26 cellular contexts compared by ENCODE assay signal in genomic region chr7:98970031-98970615, GRCh38.
DNase-seq lines count a peak whose midpoint lies in the region; ATAC-seq, FAIRE-seq and TF ChIP-seq lines count a peak whose summit lies in the region.
"Had no signal": no experiment of that assay in that cellular context is flagged by ENCODE, and none has a peak within 500 bp of the region (broad histone marks: within the 10 kb centered on the region; RNA-seq: fewer than 3 reads in every experiment).

No MANE protein-coding gene starts in this region.

- DNase-seq in stimulated activated naive CD8-positive, alpha-beta T cell treated with anti-CD3 and anti-CD28 coated beads, Interleukin-15, amount 100 ng/mL, for 72 hours: no peak
- no peak for DNase-seq in stimulated activated naive CD8-positive, alpha-beta T cell treated with anti-CD3 and anti-CD28 coated beads, Interleukin-15, Interleukin-2, amounts not matched to agents 100 U/mL and 50 U/mL, for 24 hours
- DNase-seq in H1 (ENCODE audit: low read depth in 1 of 2, low spot score in 2 of 2): no peak
- DNase-seq in neuronal stem cell (ENCODE audit: low spot score): no peak
- DNase-seq in upper lobe of right lung: peak; percentile 45
- no peak for DNase-seq in NCI-H2029 treated with DMSO at 0.1 percent for 48 hours (lab: John Stamatoyannopoulos, UW)
- no peak for DNase-seq in Right ventricle myocardium inferior (ENCODE audit: missing footprints)
- DNase-seq: ACHN; BE2C; C1 segment of cervical spinal cord; Caco-2; CD4-positive, alpha-beta T cell; DMS79 treated with DMSO at 0.1 percent for 48 hours; GF-D8; H7; HFFc6; IMR-90; KBM-7 had no signal

- TF ChIP-seq POLR2A in H1 (IDR thresholded peaks at IDR 0.05; ENCODE audit: control extremely low read depth in 1 of 2, low read depth in 2 of 2, low read length in 2 of 2): no peak

- H2BK15ac ChIP-seq in H1 (ENCODE audit: low read length) (no peak overlapping the region), neuronal stem cell (ENCODE audit: low read length) (no peak overlapping the region)

- H2BK120ac ChIP-seq in H1 (replicated peaks; ENCODE audit: low read depth, low read length) (no peak overlapping the region), neuronal stem cell (ENCODE audit: low read depth, low read length) (no peak overlapping the region)

- H3K4me1 ChIP-seq in H1 (replicated peaks in 1 of 4; ENCODE audit: control insufficient read depth in 3 of 4, insufficient read depth in 4 of 4, low read length in 3 of 4) (no peaks in the 10 kb centered on the region), neuronal stem cell (ENCODE audit: control insufficient read depth in 2 of 2, insufficient read depth in 1 of 2, low read depth in 1 of 2, low read length in 2 of 2) (no peaks in the 10 kb centered on the region), upper lobe of right lung (no peaks in the 10 kb centered on the region)
- H3K4me1 ChIP-seq: BE2C, Caco-2 had no signal

- H3K27me3 ChIP-seq in H1 (replicated peaks in 1 of 4; ENCODE audit: control insufficient read depth in 3 of 4, extremely low read depth in 1 of 4, insufficient read depth in 3 of 4, low read length in 3 of 4): no peaks in the 10 kb centered on the region
- H3K27me3 ChIP-seq in neuronal stem cell (ENCODE audit: control insufficient read depth in 3 of 3, insufficient read depth in 3 of 3, low read depth in 1 of 3, low read length in 3 of 3): no peaks in the 10 kb centered on the region
- no peaks in the 10 kb centered on the region for H3K27me3 ChIP-seq in upper lobe of right lung
- H3K27me3 ChIP-seq: BE2C had no signal

- H3K4me3 ChIP-seq in H1 (ENCODE audit: extremely low read depth in 1 of 4, insufficient read depth in 2 of 4, low read depth in 3 of 4, low read length in 4 of 4): no peak overlapping the region
- no peak overlapping the region for H3K4me3 ChIP-seq in neuronal stem cell (ENCODE audit: low read length in 2 of 2)
- no peak overlapping the region for H3K4me3 ChIP-seq in upper lobe of right lung
- H3K4me3 ChIP-seq: GM12878, GM23338 had no signal

- peaks cover 36 to 66% (median 61%) of the 10 kb centered on the region in 4 experiments for H3K36me3 ChIP-seq in H1 (ENCODE audit: control insufficient read depth in 2 of 4, insufficient read depth in 4 of 4, low read length in 3 of 4)
- H3K36me3 ChIP-seq in neuronal stem cell (replicated peaks in 1 of 2; ENCODE audit: control insufficient read depth in 2 of 2, insufficient read depth in 2 of 2, low read length in 2 of 2): peaks cover 63 to 99% of the 10 kb centered on the region in 2 donors
- H3K36me3 ChIP-seq in upper lobe of right lung: peaks cover 100% of the 10 kb centered on the region

- H2AK5ac ChIP-seq in H1 (ENCODE audit: low read depth, low read length): no peak overlapping the region
- H2AK5ac ChIP-seq in neuronal stem cell (ENCODE audit: low read depth, low read length): no peak overlapping the region

- peaks cover 3 to 10% of the 10 kb centered on the region in 2 experiments for H4K20me1 ChIP-seq in H1 (replicated peaks in 1 of 2; ENCODE audit: control insufficient read depth in 1 of 2, insufficient read depth in 2 of 2, low read length in 2 of 2)

- H3K27ac ChIP-seq in H1 (ENCODE audit: low read depth, low read length) (no peak overlapping the region), neuronal stem cell (replicated peaks; ENCODE audit: low read length) (no peak overlapping the region), upper lobe of right lung (no peak overlapping the region)
- H3K27ac ChIP-seq: HL-60 had no signal

- H3K4me1 Mint-ChIP-seq in stimulated activated naive CD8-positive, alpha-beta T cell treated with anti-CD3 and anti-CD28 coated beads, Interleukin-15, amount 100 ng/mL, for 72 hours: no peaks in the 10 kb centered on the region
- H3K4me1 Mint-ChIP-seq: GM23338 had no signal

- intact Hi-C loops in upper lobe of right lung (cut with DNase I) (loop anchor here (10.0 kb wide), 1 partner anchor 65 kb away; no protein-coding TSS in a partner anchor), Right ventricle myocardium inferior (cut with DNase I) (no loop called here)

- H3K4me2 ChIP-seq in H1 (ENCODE audit: insufficient read depth in 1 of 2, low read depth in 2 of 2, low read length in 2 of 2): no peak overlapping the region
- no peak overlapping the region for H3K4me2 ChIP-seq in neuronal stem cell (ENCODE audit: insufficient read depth, low read length, poor library complexity, severe bottlenecking)
- H3K4me2 ChIP-seq: GM23338 had no signal

- no peak overlapping the region for H3K27ac Mint-ChIP-seq in stimulated activated naive CD8-positive, alpha-beta T cell treated with anti-CD3 and anti-CD28 coated beads, Interleukin-15, amount 100 ng/mL, for 72 hours
- H3K27ac Mint-ChIP-seq: CD4-positive, alpha-beta T cell; GM23338; HFFc6 had no signal

- H2BK12ac ChIP-seq in H1 (ENCODE audit: low read depth, low read length): no peak overlapping the region
- no peak overlapping the region for H2BK12ac ChIP-seq in neuronal stem cell (ENCODE audit: low read length)

- no peak overlapping the region for H3K56ac ChIP-seq in H1 (replicated peaks; ENCODE audit: insufficient read length, low read depth, low read length)

- FAIRE-seq in H1 (lab: Jason Lieb, UNC): no peak
- FAIRE-seq: A204.1, D721Med, GM12878, HTR-8/SVneo had no signal

- POLR2A ChIA-PET in H1 (lab: Charles Lee; ENCODE audit: partially characterized antibody): interaction anchor here (0.6 kb wide), 1 partner anchor 30 kb away, joined by 3 read pairs; no protein-coding TSS in a partner anchor

- H2BK20ac ChIP-seq in H1 (ENCODE audit: low read length): no peak overlapping the region

- no peak for TF ChIP-seq EP300 in H1 (IDR thresholded peaks at IDR 0.05; ENCODE audit: borderline replicate concordance in 1 of 2, low read depth in 2 of 2, low read length in 2 of 2)

- H3K79me1 ChIP-seq in H1 (ENCODE audit: low read depth, low read length) (no peaks in the 10 kb centered on the region), neuronal stem cell (ENCODE audit: low read depth, low read length) (peaks cover 9% of the 10 kb centered on the region)

- H3K9me3 Mint-ChIP-seq in stimulated activated naive CD8-positive, alpha-beta T cell treated with anti-CD3 and anti-CD28 coated beads, Interleukin-15, amount 100 ng/mL, for 72 hours: no peaks in the 10 kb centered on the region
- H3K9me3 Mint-ChIP-seq: CD4-positive, alpha-beta T cell; GM23338; HFFc6 had no signal

- no peak overlapping the region for H4K5ac ChIP-seq in H1 (ENCODE audit: insufficient read length, low read depth, low read length)

- H3K4ac ChIP-seq in H1 (replicated peaks; ENCODE audit: insufficient read length, low read depth, low read length): no peak overlapping the region
- no peak overlapping the region for H3K4ac ChIP-seq in neuronal stem cell (ENCODE audit: low read length)

- H3K23ac ChIP-seq in H1 (ENCODE audit: insufficient read length): no peak overlapping the region
- peak overlapping the region; percentile 31 for H3K23ac ChIP-seq in neuronal stem cell (ENCODE audit: low read depth, low read length, poor library complexity)

- H3K18ac ChIP-seq in H1 (ENCODE audit: extremely low read depth, low read length) (no peak overlapping the region), neuronal stem cell (ENCODE audit: low read length) (no peak overlapping the region)

- no peaks in the 10 kb centered on the region for H3K79me2 ChIP-seq in H1 (ENCODE audit: control insufficient read depth in 1 of 2, insufficient read depth in 2 of 2, low read length in 2 of 2)

- TF ChIP-seq CTCF in H1 (IDR thresholded peaks at IDR 0.05; ENCODE audit: control extremely low read depth in 1 of 3, insufficient read depth in 1 of 3, low read depth in 1 of 3, low read length in 3 of 3): no peak
- no peak for TF ChIP-seq CTCF in upper lobe of right lung (IDR thresholded peaks at IDR 0.05)

- peak; percentile 46 for ATAC-seq in stimulated activated naive CD8-positive, alpha-beta T cell treated with anti-CD3 and anti-CD28 coated beads, Interleukin-15, amount 100 ng/mL, for 72 hours
- ATAC-seq in stimulated activated naive CD8-positive, alpha-beta T cell treated with anti-CD3 and anti-CD28 coated beads, Interleukin-15, Interleukin-2, amounts not matched to agents 100 U/mL and 50 U/mL, for 24 hours: no peak
- ATAC-seq in upper lobe of right lung (no peak), GM18519 (IDR thresholded peaks at IDR 0.05; ENCODE audit: low FRiP score, unreplicated experiment) (no peak), Right ventricle myocardium inferior (no peak)
- ATAC-seq: GM12878, GM23338, HCT116 had no signal

- no peak overlapping the region for H3K9ac ChIP-seq in H1 (replicated peaks in 1 of 4; ENCODE audit: extremely low read depth in 1 of 4, low read depth in 3 of 4, low read length in 3 of 4)
- H3K9ac ChIP-seq in neuronal stem cell (ENCODE audit: low read depth, low read length, poor library complexity): no peak overlapping the region

- H3K14ac ChIP-seq in H1 (ENCODE audit: insufficient read length) (no peak overlapping the region), neuronal stem cell (ENCODE audit: low read length) (no peak overlapping the region)

- 94% methylated on average over 13 of the region's 24 CpGs; no CpG with 5 or more reads in 1 of the 2 experiments for WGBS in H1 (ENCODE audit: extremely low coverage in 1 of 2, insufficient coverage in 1 of 2, insufficient read length in 1 of 2, insufficient replicate concordance in 2 of 2, low coverage in 1 of 2, low lambda C conversion rate in 2 of 2, missing lambda C conversion rate in 1 of 2), 2 experiments
- WGBS in neuronal stem cell (ENCODE audit: extremely low coverage in 2 of 2, insufficient read length in 2 of 2, insufficient replicate concordance in 1 of 2), 2 donors: no CpG with 5 or more reads among the region's 24 CpGs

- H2AFZ ChIP-seq in H1 (ENCODE audit: low read length): no peak overlapping the region
- H2AFZ ChIP-seq in neuronal stem cell (ENCODE audit: low read length): no peak overlapping the region
- H2AFZ ChIP-seq: GM23338 had no signal

- no peaks in the 10 kb centered on the region for H3K9me3 ChIP-seq in H1 (ENCODE audit: insufficient read depth in 2 of 2, low read depth in 1 of 2, low read length in 1 of 2)
- H3K9me3 ChIP-seq in neuronal stem cell (replicated peaks in 1 of 2; ENCODE audit: control insufficient read depth in 2 of 2, insufficient read depth in 1 of 2, low read depth in 1 of 2, low read length in 2 of 2): no peaks in the 10 kb centered on the region
- no peaks in the 10 kb centered on the region for H3K9me3 ChIP-seq in upper lobe of right lung
- H3K9me3 ChIP-seq: BE2C, Caco-2 had no signal

- H2BK5ac ChIP-seq in H1 (ENCODE audit: low read depth, low read length) (no peak overlapping the region), neuronal stem cell (ENCODE audit: low read length) (no peak overlapping the region)

- TF ChIP-seq RAD21 in H1 (IDR thresholded peaks at IDR 0.05 in 1 of 2, conservative IDR thresholded peaks at IDR 0.05 in 1 of 2; ENCODE audit: low read depth in 2 of 2, low read length in 2 of 2): no peak

- no peaks in the 10 kb centered on the region for H3K23me2 ChIP-seq in H1 (ENCODE audit: low read depth, low read length)

- CTCF ChIA-PET in H1 (lab: Charles Lee; ENCODE audit: partially characterized antibody): interaction anchor here (1.3 kb wide), 1 partner anchor 14 kb away, joined by 3 read pairs; no protein-coding TSS in a partner anchor

- H3K4me3 Mint-ChIP-seq in stimulated activated naive CD8-positive, alpha-beta T cell treated with anti-CD3 and anti-CD28 coated beads, Interleukin-15, amount 100 ng/mL, for 72 hours: no peak overlapping the region
- H3K4me3 Mint-ChIP-seq: CD4-positive, alpha-beta T cell; GM23338; HFFc6 had no signal

- no peak overlapping the region for H4K91ac ChIP-seq in H1 (replicated peaks; ENCODE audit: insufficient read length, low read length)
- H4K91ac ChIP-seq in neuronal stem cell (ENCODE audit: low read depth, low read length, poor library complexity): peak overlapping the region; percentile 32

- H3K27me3 Mint-ChIP-seq in stimulated activated naive CD8-positive, alpha-beta T cell treated with anti-CD3 and anti-CD28 coated beads, Interleukin-15, amount 100 ng/mL, for 72 hours: no peaks in the 10 kb centered on the region
- H3K27me3 Mint-ChIP-seq: CD4-positive, alpha-beta T cell had no signal

- 0 out of 2 replicates have a peak overlapping the region, but pooled peaks have one; percentile 68 for H4K8ac ChIP-seq in H1 (ENCODE audit: extremely low read depth, insufficient read depth, low read length)
- no peak overlapping the region for H4K8ac ChIP-seq in neuronal stem cell (ENCODE audit: low read depth, low read length)
